In genomic region chr19:43622070-43622469, GRCh38 we compare ENCODE assay signal across 22 cellular contexts. TPM values are rescaled to one million over a fixed set of nuclear protein-coding genes. Genes with fewer than 3 reads are reported as not detected.
A peak's percentile ranks its signal among the peaks of the same experiment; 100 is the strongest.
DNase-seq lines count a peak whose midpoint lies in the region; ATAC-seq, FAIRE-seq and TF ChIP-seq lines count a peak whose summit lies in the region.
"Had no signal": no experiment of that assay in that cellular context is flagged by ENCODE, and none has a peak within 500 bp of the region (broad histone marks: within the 10 kb centered on the region; RNA-seq: fewer than 3 reads in every experiment).

No MANE protein-coding gene starts in this region.

- H3K4me1 ChIP-seq in PC-9 (replicated peaks; ENCODE audit: insufficient read depth): peaks cover 9% of the 10 kb centered on the region
- peaks cover 45 to 74% of the 10 kb centered on the region in 2 experiments for H3K4me1 ChIP-seq in K562 (replicated peaks in 1 of 2; ENCODE audit: control insufficient read depth in 2 of 2, insufficient read depth in 2 of 2, low read length in 2 of 2)

- no peak for TF ChIP-seq POLR2A in K562 (conservative IDR thresholded peaks at IDR 0.05)

- no peak for TF ChIP-seq EP300 in K562 (IDR thresholded peaks at IDR 0.05; ENCODE audit: low read length)

- peak; percentile 6 for DNase-seq in natural killer cell treated with Interleukin-12 subunit alpha and Interleukin-12 subunit beta and Interleukin-15 and Interleukin-18, amount 100 ng/mL, for 72 hours (ENCODE audit: low spot score)
- DNase-seq in natural killer cell (no peak), PC-9 (no peak), K562 (ENCODE audit: extremely low read depth in 1 of 4, low spot score in 3 of 4) (no peak), GM19240 (ENCODE audit: insufficient read length, low spot score) (no peak)
- DNase-seq: Caco-2, DMS79, GDM1, H9 had no signal

- BruUV-seq in PC-9 (replicated peaks; lab: Mats Ljungman, UMichigan) (no TSS peak), K562 (replicated peaks; lab: Mats Ljungman, UMichigan) (no TSS peak)

- no peaks in the 10 kb centered on the region for H3K27me3 ChIP-seq in PC-9 (ENCODE audit: insufficient read depth, low read depth)
- no peaks in the 10 kb centered on the region for H3K27me3 ChIP-seq in K562 (ENCODE audit: control insufficient read depth in 2 of 2, insufficient read depth in 2 of 2, low read length in 2 of 2)
- H3K27me3 ChIP-seq: BLaER1 treated with 17β-estradiol and CSF1 and Interleukin-3, amounts not matched to agents 10 nM and 100 nM had no signal

- H3K36me3 Mint-ChIP-seq in natural killer cell treated with Interleukin-12 subunit alpha and Interleukin-12 subunit beta and Interleukin-15 and Interleukin-18, amount 100 ng/mL, for 72 hours: no peaks in the 10 kb centered on the region
- H3K36me3 Mint-ChIP-seq in natural killer cell: no peaks in the 10 kb centered on the region

- H2AFZ ChIP-seq in PC-9 (no peak overlapping the region), K562 (ENCODE audit: low read depth, low read length) (no peak overlapping the region)

- H4K20me1 ChIP-seq in PC-9 (ENCODE audit: insufficient read depth) (no peaks in the 10 kb centered on the region), K562 (replicated peaks; ENCODE audit: control insufficient read depth, insufficient read depth, low read length) (no peaks in the 10 kb centered on the region)

- H3K9me3 Mint-ChIP-seq in natural killer cell treated with Interleukin-12 subunit alpha and Interleukin-12 subunit beta and Interleukin-15 and Interleukin-18, amount 100 ng/mL, for 72 hours: no peaks in the 10 kb centered on the region
- H3K9me3 Mint-ChIP-seq in natural killer cell: no peaks in the 10 kb centered on the region
- H3K9me3 Mint-ChIP-seq: H9 had no signal

- TF ChIP-seq CTCF in natural killer cell (IDR thresholded peaks at IDR 0.05): no peak
- TF ChIP-seq CTCF in PC-9 (conservative IDR thresholded peaks at IDR 0.05): no peak
- no peak for TF ChIP-seq CTCF in K562 (IDR thresholded peaks at IDR 0.05 in 2 of 3, conservative IDR thresholded peaks at IDR 0.05 in 1 of 3; ENCODE audit: insufficient read depth in 2 of 3, low read depth in 1 of 3, low read length in 3 of 3)

- peak overlapping the region in 1 of 2 experiments; percentile 3; a peak in 1 of 4 replicates for H3K9ac ChIP-seq in K562 (ENCODE audit: insufficient read depth in 1 of 2, low read depth in 2 of 2, low read length in 2 of 2)
- H3K9ac ChIP-seq: BLaER1 treated with 17β-estradiol and CSF1 and Interleukin-3, amounts not matched to agents 10 nM and 100 nM; KMS-11 had no signal

- H3K4me1 Mint-ChIP-seq in natural killer cell treated with Interleukin-12 subunit alpha and Interleukin-12 subunit beta and Interleukin-15 and Interleukin-18, amount 100 ng/mL, for 72 hours (ENCODE audit: low read depth in 2 of 2): peaks cover 21 to 23% of the 10 kb centered on the region in 2 donors
- H3K4me1 Mint-ChIP-seq in natural killer cell: peaks cover 22 to 50% of the 10 kb centered on the region in 2 donors

- H3K79me2 ChIP-seq in PC-9 (ENCODE audit: low read depth) (peaks cover 23% of the 10 kb centered on the region), K562 (ENCODE audit: control insufficient read depth, insufficient read depth, low read length) (peaks cover 30% of the 10 kb centered on the region)

- H3K9me2 ChIP-seq in PC-9 (ENCODE audit: insufficient read depth): no peaks in the 10 kb centered on the region

- H3K36me3 ChIP-seq in PC-9 (ENCODE audit: low read depth) (no peaks in the 10 kb centered on the region), K562 (ENCODE audit: control insufficient read depth, insufficient read depth, low read length) (peaks cover 2% of the 10 kb centered on the region; the same call in 2 of the 3 replicates)

- CTCF ChIA-PET in PC-9 (lab: Charles Lee): no interaction called here
- CTCF ChIA-PET in K562 (lab: Yijun Ruan, JAX; ENCODE audit: low intra/inter-chr PET ratio): no interaction called here

- 58% methylated on average over 4 of the region's 4 CpGs for WGBS in K562 (ENCODE audit: insufficient coverage, low coverage, missing lambda C conversion rate)

- no peak overlapping the region for H3K4me3 ChIP-seq in PC-9
- no peak overlapping the region for H3K4me3 ChIP-seq in K562
- H3K4me3 ChIP-seq: BLaER1 treated with 17β-estradiol and CSF1 and Interleukin-3, amounts not matched to agents 10 nM and 100 nM had no signal

- no peak for ATAC-seq in natural killer cell treated with Interleukin-12 subunit alpha and Interleukin-12 subunit beta and Interleukin-15 and Interleukin-18, amount 100 ng/mL, for 72 hours
- ATAC-seq in natural killer cell (no peak), K562 (no peak), GM21717 (IDR thresholded peaks at IDR 0.05; ENCODE audit: unreplicated experiment) (no peak), HG03097 (IDR thresholded peaks at IDR 0.05; ENCODE audit: low FRiP score, unreplicated experiment) (no peak), GM19035 (IDR thresholded peaks at IDR 0.05; ENCODE audit: unreplicated experiment) (no peak)

- POLR2A ChIA-PET in PC-9 (lab: Charles Lee; ENCODE audit: unreplicated experiment) (no interaction called here), K562 (lab: Yijun Ruan, JAX) (interaction anchor here (1.2 kb wide), 1 partner anchor 26 kb away, joined by 4 read pairs; the partner anchor contains the start of genes IRGQ and ZNF576)

- H3K4me2 ChIP-seq in PC-9: no peak overlapping the region
- H3K4me2 ChIP-seq in K562 (ENCODE audit: insufficient read depth, low read length): no peak overlapping the region
- H3K4me2 ChIP-seq: BLaER1 treated with 17β-estradiol and CSF1 and Interleukin-3, amounts not matched to agents 10 nM and 100 nM; KMS-11 had no signal

- peaks cover 2% of the 10 kb centered on the region for H3K9me1 ChIP-seq in K562 (ENCODE audit: control insufficient read depth, insufficient read depth, low read length)

- no peak for FAIRE-seq in K562 (lab: Jason Lieb, UNC)
- FAIRE-seq: D721Med, GM12892, GM18507, H1, HTR-8/SVneo had no signal

- H3K4me3 Mint-ChIP-seq in natural killer cell treated with Interleukin-12 subunit alpha and Interleukin-12 subunit beta and Interleukin-15 and Interleukin-18, amount 100 ng/mL, for 72 hours: no peak overlapping the region
- no peak overlapping the region for H3K4me3 Mint-ChIP-seq in natural killer cell
- H3K4me3 Mint-ChIP-seq: B cell, H9 had no signal

- in situ Hi-C loops in K562 (cut with MboI): no loop called here

- no peaks in the 10 kb centered on the region for H3K9me3 ChIP-seq in PC-9 (ENCODE audit: insufficient read depth, low read depth)
- no peaks in the 10 kb centered on the region for H3K9me3 ChIP-seq in K562 (replicated peaks; ENCODE audit: control insufficient read depth, insufficient read depth, low read depth, low read length)
- H3K9me3 ChIP-seq: BLaER1 treated with 17β-estradiol and CSF1 and Interleukin-3, amounts not matched to agents 10 nM and 100 nM; Caco-2 had no signal

- no peak for TF ChIP-seq RAD21 in K562 (CRISPR knock-in tag; conservative IDR thresholded peaks at IDR 0.05 in 1 of 2, IDR thresholded peaks at IDR 0.05 in 1 of 2)

- intact Hi-C loops in natural killer cell (cut with micrococcal nuclease): no loop called here
- intact Hi-C loops in PC-9 (cut with micrococcal nuclease; ENCODE audit: unreplicated experiment): no loop called here
- intact Hi-C loops in K562 (cut with micrococcal nuclease): loop anchor here (10.0 kb wide), 2 partner anchors 67 to 177 kb away; no protein-coding TSS in a partner anchor

- H3K27ac Mint-ChIP-seq in natural killer cell treated with Interleukin-12 subunit alpha and Interleukin-12 subunit beta and Interleukin-15 and Interleukin-18, amount 100 ng/mL, for 72 hours: no peak overlapping the region
- peak overlapping the region in 1 of 2 donors; percentile 46 for H3K27ac Mint-ChIP-seq in natural killer cell
- H3K27ac Mint-ChIP-seq: B cell, H9 had no signal

- H3K27ac ChIP-seq in PC-9 (peak overlapping the region; percentile 19; the same call in 1 of the 2 replicates), K562 (ENCODE audit: extremely low read depth, low read depth, low read length) (no peak overlapping the region)
- H3K27ac ChIP-seq: BLaER1 treated with 17β-estradiol and CSF1 and Interleukin-3, amounts not matched to agents 10 nM and 100 nM; KMS-11 had no signal

- peaks cover 28% of the 10 kb centered on the region; the same call in 1 of the 2 replicates for H3F3A ChIP-seq in PC-9 (ENCODE audit: insufficient read depth, low read depth)

- H3K27me3 Mint-ChIP-seq in natural killer cell treated with Interleukin-12 subunit alpha and Interleukin-12 subunit beta and Interleukin-15 and Interleukin-18, amount 100 ng/mL, for 72 hours: no peaks in the 10 kb centered on the region
- peaks cover 0 to 9% of the 10 kb centered on the region in 2 donors for H3K27me3 Mint-ChIP-seq in natural killer cell (ENCODE audit: low read depth in 2 of 2)

RNA-seq across cellular contexts. Expression of gene ZNF428, which starts 2.6 kb away (rescaled TPM):
- total RNA-seq in natural killer cell treated with Interleukin-12 subunit alpha and Interleukin-12 subunit beta and Interleukin-15 and Interleukin-18, amount 100 ng/mL, for 72 hours: 10 to 100 TPM; 24.9 to 25.3 TPM
- total RNA-seq in natural killer cell: 10 to 100 TPM; 36.3 to 50.5 (median 37.6) TPM
- total RNA-seq in PC-9 (2021): 46.6 and 61.1 TPM in 2 replicates
- 6.3 and 13.9 TPM in 2 replicates for total RNA-seq in K562 (2011; cell fraction: chromatin; rRNA removed; ENCODE audit: low replicate concordance)
- total RNA-seq in K562 (2011; cell fraction: nucleolus; rRNA removed): 8.6 and 12.7 TPM in 2 replicates
- total RNA-seq in K562 (2011; cell fraction: nucleoplasm; rRNA removed): 10.1 and 10.3 TPM in 2 replicates
- total RNA-seq in K562 (2014; rRNA removed): 85.7 and 86.9 TPM in 2 replicates
- 8.4 and 8.8 TPM in 2 replicates for total RNA-seq in K562 (2014; rRNA removed; fragmentation: Illumina TruSeq; extraction: Trizol)
- total RNA-seq in K562 (2015; rRNA removed; fragmentation: Illumina TruSeq; extraction: Trizol): 27.5 and 30.4 TPM in 2 replicates
- 42.2 and 49.2 TPM in 2 replicates for total RNA-seq in K562 (2021)
- 14.9 and 15.9 TPM in 2 replicates for polyA plus RNA-seq in K562 (2011; rRNA removed)
- 17.8 and 32.7 TPM in 2 replicates for polyA plus RNA-seq in K562 (2011; cell fraction: cytosol; rRNA removed)
- polyA plus RNA-seq in K562 (2011; cell fraction: nucleus; rRNA removed): 14.2 and 15.7 TPM in 2 replicates
- 41.0 and 43.7 TPM in 2 replicates for polyA plus RNA-seq in K562 (2012)
- polyA plus RNA-seq in K562 (2014; fragmentation: Illumina TruSeq; extraction: Trizol): 14.9 and 19.1 TPM in 2 replicates
- under 1 TPM; 0.15 to 0.23 TPM for polyA plus RNA-seq in K562 (2014; fragmentation: Nextera tagmentation; extraction: Ambion mirVana)
- polyA plus RNA-seq in K562 (2014; rRNA removed): 68.7 and 75.7 TPM in 2 replicates
- polyA minus RNA-seq in K562 (2011; rRNA and poly(A)+ RNA removed): 2.5 and 3.4 TPM in 2 replicates
- polyA minus RNA-seq in K562 (2011; cell fraction: cytosol; rRNA and poly(A)+ RNA removed): 4.3 and 6.7 TPM in 2 replicates
- polyA minus RNA-seq in K562 (2011; cell fraction: nucleus; rRNA and poly(A)+ RNA removed): 4.3 and 6.9 TPM in 2 replicates

RNA-seq across cellular contexts. Expression of gene SRRM5, which starts 10.2 kb away (rescaled TPM):
- total RNA-seq in natural killer cell treated with Interleukin-12 subunit alpha and Interleukin-12 subunit beta and Interleukin-15 and Interleukin-18, amount 100 ng/mL, for 72 hours: 1 to 10 TPM; 1.1 to 1.8 TPM
- total RNA-seq in natural killer cell (under 1 TPM; 0.24 to 0.75 (median 0.50) TPM), PC-9 (2021) (0.37 and 0.60 TPM in 2 replicates), K562 (2014; rRNA removed) (0.08 and 0.09 TPM in 2 replicates), K562 (2014; rRNA removed; fragmentation: Illumina TruSeq; extraction: Trizol) (0.13 and 0.25 TPM in 2 replicates), K562 (2015; rRNA removed; fragmentation: Illumina TruSeq; extraction: Trizol) (0.08 and 0.18 TPM in 2 replicates), K562 (2021) (0.11 and 0.18 TPM in 2 replicates)
- total RNA-seq in K562 (2011; cell fraction: chromatin; rRNA removed; ENCODE audit: low replicate concordance): 1.0 and 1.2 TPM in 2 replicates
- 0.33 TPM in 1 of 2 replicates, not detected in the other for total RNA-seq in K562 (2011; cell fraction: nucleolus; rRNA removed)
- total RNA-seq in K562 (2011; cell fraction: nucleoplasm; rRNA removed): 0.23 and 0.29 TPM in 2 replicates
- polyA plus RNA-seq in K562 (2011; rRNA removed) (0.10 and 0.18 TPM in 2 replicates), K562 (2014; fragmentation: Illumina TruSeq; extraction: Trizol) (0.43 and 0.45 TPM in 2 replicates), K562 (2014; fragmentation: Nextera tagmentation; extraction: Ambion mirVana) (not detected), K562 (2014; rRNA removed) (0.25 and 0.36 TPM in 2 replicates)
- 0.01 and 0.03 TPM in 2 replicates for polyA plus RNA-seq in K562 (2011; cell fraction: cytosol; rRNA removed)
- polyA plus RNA-seq in K562 (2011; cell fraction: nucleus; rRNA removed): 0.29 and 0.67 TPM in 2 replicates
- polyA plus RNA-seq in K562 (2012): 0.26 and 0.37 TPM in 2 replicates
- 0.12 TPM in 1 of 2 replicates, not detected in the other for polyA minus RNA-seq in K562 (2011; rRNA and poly(A)+ RNA removed)
- polyA minus RNA-seq in K562 (2011; cell fraction: cytosol; rRNA and poly(A)+ RNA removed): not detected in 2 replicates
- polyA minus RNA-seq in K562 (2011; cell fraction: nucleus; rRNA and poly(A)+ RNA removed): 0.22 TPM in 1 of 2 replicates, not detected in the other
- total RNA-seq: A172, Daoy had no signal

RNA-seq across cellular contexts. Expression of gene CADM4, which starts 17.6 kb away (rescaled TPM):
- under 1 TPM; 0.59 TPM for total RNA-seq in natural killer cell treated with Interleukin-12 subunit alpha and Interleukin-12 subunit beta and Interleukin-15 and Interleukin-18, amount 100 ng/mL, for 72 hours
- total RNA-seq in natural killer cell (under 1 TPM in 2 of 3 donors, not detected in 1; 0.19 to 0.38 TPM), PC-9 (2021) (68.3 and 71.1 TPM in 2 replicates), K562 (2014; rRNA removed) (1.8 and 2.5 TPM in 2 replicates), K562 (2014; rRNA removed; fragmentation: Illumina TruSeq; extraction: Trizol) (0.61 and 0.87 TPM in 2 replicates), K562 (2015; rRNA removed; fragmentation: Illumina TruSeq; extraction: Trizol) (0.72 and 1.2 TPM in 2 replicates), K562 (2021) (1.9 and 2.3 TPM in 2 replicates)
- 2.0 and 2.5 TPM in 2 replicates for total RNA-seq in K562 (2011; cell fraction: chromatin; rRNA removed; ENCODE audit: low replicate concordance)
- total RNA-seq in K562 (2011; cell fraction: nucleolus; rRNA removed): 2.6 and 7.0 TPM in 2 replicates
- total RNA-seq in K562 (2011; cell fraction: nucleoplasm; rRNA removed): 0.99 and 4.5 TPM in 2 replicates
- polyA plus RNA-seq in K562 (2011; rRNA removed) (1.4 and 2.1 TPM in 2 replicates), K562 (2014; fragmentation: Illumina TruSeq; extraction: Trizol) (1.3 and 2.2 TPM in 2 replicates), K562 (2014; fragmentation: Nextera tagmentation; extraction: Ambion mirVana) (under 1 TPM; 0.03 to 0.13 TPM), K562 (2014; rRNA removed) (1.7 and 4.6 TPM in 2 replicates)
- 1.9 and 3.5 TPM in 2 replicates for polyA plus RNA-seq in K562 (2011; cell fraction: cytosol; rRNA removed)
- polyA plus RNA-seq in K562 (2011; cell fraction: nucleus; rRNA removed): 1.1 and 2.4 TPM in 2 replicates
- 2.1 and 2.5 TPM in 2 replicates for polyA plus RNA-seq in K562 (2012)
- polyA minus RNA-seq in K562 (2011; rRNA and poly(A)+ RNA removed): 0.30 and 0.32 TPM in 2 replicates
- 0.86 and 1.5 TPM in 2 replicates for polyA minus RNA-seq in K562 (2011; cell fraction: cytosol; rRNA and poly(A)+ RNA removed)
- polyA minus RNA-seq in K562 (2011; cell fraction: nucleus; rRNA and poly(A)+ RNA removed): 0.54 and 0.89 TPM in 2 replicates

RNA-seq across cellular contexts. Expression of gene ZNF576, which starts 25.7 kb away (rescaled TPM):
- 10 to 100 TPM; 19.5 to 22.3 TPM for total RNA-seq in natural killer cell treated with Interleukin-12 subunit alpha and Interleukin-12 subunit beta and Interleukin-15 and Interleukin-18, amount 100 ng/mL, for 72 hours
- 10 to 100 TPM in 1 of 3 donors, 1 to 10 TPM in 2; 4.0 to 10.4 (median 5.8) TPM for total RNA-seq in natural killer cell
- 15.5 and 16.9 TPM in 2 replicates for total RNA-seq in PC-9 (2021)
- total RNA-seq in K562 (2011; cell fraction: chromatin; rRNA removed; ENCODE audit: low replicate concordance): 16.8 and 39.5 TPM in 2 replicates
- 33.8 and 38.9 TPM in 2 replicates for total RNA-seq in K562 (2011; cell fraction: nucleolus; rRNA removed)
- 35.0 and 41.2 TPM in 2 replicates for total RNA-seq in K562 (2011; cell fraction: nucleoplasm; rRNA removed)
- total RNA-seq in K562 (2014; rRNA removed): 7.1 and 16.2 TPM in 2 replicates
- 5.6 and 6.8 TPM in 2 replicates for total RNA-seq in K562 (2014; rRNA removed; fragmentation: Illumina TruSeq; extraction: Trizol)
- 8.8 and 9.9 TPM in 2 replicates for total RNA-seq in K562 (2015; rRNA removed; fragmentation: Illumina TruSeq; extraction: Trizol)
- total RNA-seq in K562 (2021): 14.2 and 18.2 TPM in 2 replicates
- 7.3 and 9.7 TPM in 2 replicates for polyA plus RNA-seq in K562 (2011; rRNA removed)
- polyA plus RNA-seq in K562 (2011; cell fraction: cytosol; rRNA removed): 14.2 and 34.8 TPM in 2 replicates
- 10.6 and 13.3 TPM in 2 replicates for polyA plus RNA-seq in K562 (2011; cell fraction: nucleus; rRNA removed)
- polyA plus RNA-seq in K562 (2012): 12.8 and 12.9 TPM in 2 replicates
- polyA plus RNA-seq in K562 (2014; fragmentation: Illumina TruSeq; extraction: Trizol): 12.5 and 12.7 TPM in 2 replicates
- polyA plus RNA-seq in K562 (2014; fragmentation: Nextera tagmentation; extraction: Ambion mirVana): 10 to 100 TPM; 12.2 to 18.2 TPM
- polyA plus RNA-seq in K562 (2014; rRNA removed): 12.8 and 17.4 TPM in 2 replicates
- polyA minus RNA-seq in K562 (2011; rRNA and poly(A)+ RNA removed): 6.4 and 8.1 TPM in 2 replicates
- polyA minus RNA-seq in K562 (2011; cell fraction: cytosol; rRNA and poly(A)+ RNA removed): 5.5 and 6.7 TPM in 2 replicates
- polyA minus RNA-seq in K562 (2011; cell fraction: nucleus; rRNA and poly(A)+ RNA removed): 12.8 and 16.1 TPM in 2 replicates

RNA-seq across cellular contexts. Expression of gene IRGQ, which starts 26.1 kb away (rescaled TPM):
- total RNA-seq in natural killer cell treated with Interleukin-12 subunit alpha and Interleukin-12 subunit beta and Interleukin-15 and Interleukin-18, amount 100 ng/mL, for 72 hours: 10 to 100 TPM; 36.8 to 42.6 TPM
- total RNA-seq in natural killer cell (10 to 100 TPM; 28.5 to 43.7 (median 32.2) TPM), PC-9 (2021) (23.3 and 31.6 TPM in 2 replicates), K562 (2014; rRNA removed) (5.3 and 7.3 TPM in 2 replicates), K562 (2014; rRNA removed; fragmentation: Illumina TruSeq; extraction: Trizol) (8.8 and 9.6 TPM in 2 replicates), K562 (2015; rRNA removed; fragmentation: Illumina TruSeq; extraction: Trizol) (7.8 and 7.9 TPM in 2 replicates), K562 (2021) (16.8 and 19.2 TPM in 2 replicates)
- 18.5 and 25.1 TPM in 2 replicates for total RNA-seq in K562 (2011; cell fraction: chromatin; rRNA removed; ENCODE audit: low replicate concordance)
- total RNA-seq in K562 (2011; cell fraction: nucleolus; rRNA removed): 14.3 and 16.3 TPM in 2 replicates
- total RNA-seq in K562 (2011; cell fraction: nucleoplasm; rRNA removed): 23.6 and 35.4 TPM in 2 replicates
- polyA plus RNA-seq in K562 (2011; rRNA removed) (8.3 and 11.2 TPM in 2 replicates), K562 (2014; fragmentation: Illumina TruSeq; extraction: Trizol) (3.4 and 5.1 TPM in 2 replicates), K562 (2014; fragmentation: Nextera tagmentation; extraction: Ambion mirVana) (10 to 100 TPM in 1 of 2 experiments, 1 to 10 TPM in 1; 3.5 to 11.2 TPM), K562 (2014; rRNA removed) (6.2 and 6.6 TPM in 2 replicates)
- polyA plus RNA-seq in K562 (2011; cell fraction: cytosol; rRNA removed): 6.4 and 14.2 TPM in 2 replicates
- polyA plus RNA-seq in K562 (2011; cell fraction: nucleus; rRNA removed): 7.0 and 10.7 TPM in 2 replicates
- 2.1 and 2.5 TPM in 2 replicates for polyA plus RNA-seq in K562 (2012)
- 13.0 and 15.6 TPM in 2 replicates for polyA minus RNA-seq in K562 (2011; rRNA and poly(A)+ RNA removed)
- polyA minus RNA-seq in K562 (2011; cell fraction: cytosol; rRNA and poly(A)+ RNA removed): 8.6 and 11.0 TPM in 2 replicates
- 2.2 and 3.3 TPM in 2 replicates for polyA minus RNA-seq in K562 (2011; cell fraction: nucleus; rRNA and poly(A)+ RNA removed)
